ENCODE assay signal across 27 cellular contexts in genomic region chr9:93944011-93944410, GRCh38. TPM values are rescaled to one million over a fixed set of nuclear protein-coding genes. Genes with fewer than 3 reads are reported as not detected.
"Had no signal": no experiment of that assay in that cellular context is flagged by ENCODE, and none has a peak within 500 bp of the region (broad histone marks: within the 10 kb centered on the region; RNA-seq: fewer than 3 reads in every experiment).

No MANE protein-coding gene starts in this region.

- ATAC-seq: activated CD4-positive, alpha-beta T cell treated with anti-CD3 and anti-CD28 coated beads for 36 hours; activated naive CD8-positive, alpha-beta T cell treated with anti-CD3 and anti-CD28 coated beads, Interleukin-2, amount 50 U/mL, for 24 hours; activated T-cell treated with anti-CD3 and anti-CD28 coated beads, Interleukin-2, amount 50 U/mL, for 72 hours; body of pancreas; foreskin keratinocyte; left lobe of liver; stimulated activated memory B cell treated with anti-CD40 and anti-IgM and Interleukin-4, amounts not matched to agents 10 μg/mL and 1 μg/mL and 100 μg/mL, for 72 hours had no signal

- H3K9me3 Mint-ChIP-seq: activated naive CD8-positive, alpha-beta T cell treated with anti-CD3 and anti-CD28 coated beads, Interleukin-2, amount 50 U/mL, for 24 hours; activated T-cell treated with anti-CD3 and anti-CD28 coated beads, Interleukin-2, amount 50 U/mL, for 72 hours; neural crest cell; stimulated activated memory B cell treated with anti-CD40 and anti-IgM and Interleukin-4, amounts not matched to agents 10 μg/mL and 1 μg/mL and 100 μg/mL, for 72 hours; T-helper 2 cell treated with Interferon-gamma antibody and Interleukin-4, amounts not matched to agents 5 μg/mL and 100 μg/mL, for 36 hours had no signal

- DNase-seq: activated CD4-positive, alpha-beta T cell treated with anti-CD3 and anti-CD28 coated beads for 36 hours; activated CD4-positive, alpha-beta T cell treated with anti-CD3 and anti-CD28 coated beads, Interleukin-2, amount 50 U/mL, for 4 hours; activated gamma-delta T cell; activated naive CD4-positive, alpha-beta T cell treated with anti-CD3 and anti-CD28 coated beads, Interleukin-2, amount 50 U/mL, for 16 hours; activated naive CD8-positive, alpha-beta T cell treated with anti-CD3 and anti-CD28 coated beads, Interleukin-2, amount 50 U/mL, for 24 hours; activated T-cell treated with anti-CD3 and anti-CD28 coated beads, Interleukin-2, amount 50 U/mL, for 72 hours; body of pancreas; central memory CD4-positive, alpha-beta T cell; dermis blood vessel endothelial cell; effector CD8-positive, alpha-beta T cell; foreskin keratinocyte; kidney; naive B cell; sigmoid colon; stimulated activated CD4-positive, alpha-beta T cell treated with anti-CD3 and anti-CD28 coated beads, Interleukin-15, amount 100 ng/mL, for 24 hours; stomach; transverse colon had no signal

- H3K4me1 ChIP-seq: foreskin keratinocyte had no signal

- H3K4me3 ChIP-seq: body of pancreas, lung, sigmoid colon, smooth muscle cell, stomach, transverse colon had no signal

- H3K36me3 ChIP-seq: sigmoid colon, stomach, transverse colon had no signal

- H3K36me3 Mint-ChIP-seq: stimulated activated memory B cell treated with anti-CD40 and anti-IgM and Interleukin-4, amounts not matched to agents 10 μg/mL and 1 μg/mL and 100 μg/mL, for 72 hours had no signal

- H3K27ac Mint-ChIP-seq: activated CD4-positive, alpha-beta T cell treated with anti-CD3 and anti-CD28 coated beads for 36 hours; activated naive CD8-positive, alpha-beta T cell treated with anti-CD3 and anti-CD28 coated beads, Interleukin-2, amount 50 U/mL, for 24 hours; activated T-cell treated with anti-CD3 and anti-CD28 coated beads, Interleukin-2, amount 50 U/mL, for 72 hours; naive B cell; stimulated activated memory B cell treated with anti-CD40 and anti-IgM and Interleukin-4, amounts not matched to agents 10 μg/mL and 1 μg/mL and 100 μg/mL, for 72 hours; T-helper 2 cell treated with Interferon-gamma antibody and Interleukin-4, amounts not matched to agents 5 μg/mL and 100 μg/mL, for 36 hours had no signal

- H3K4me2 ChIP-seq: smooth muscle cell had no signal

- H3K4me3 Mint-ChIP-seq: activated CD4-positive, alpha-beta T cell treated with anti-CD3 and anti-CD28 coated beads for 36 hours; activated naive CD8-positive, alpha-beta T cell treated with anti-CD3 and anti-CD28 coated beads, Interleukin-2, amount 50 U/mL, for 24 hours; activated T-cell treated with anti-CD3 and anti-CD28 coated beads, Interleukin-2, amount 50 U/mL, for 72 hours; neural crest cell; stimulated activated memory B cell treated with anti-CD40 and anti-IgM and Interleukin-4, amounts not matched to agents 10 μg/mL and 1 μg/mL and 100 μg/mL, for 72 hours; T-helper 2 cell treated with Interferon-gamma antibody and Interleukin-4, amounts not matched to agents 5 μg/mL and 100 μg/mL, for 36 hours had no signal

- H3K9me3 ChIP-seq: body of pancreas, sigmoid colon, stomach, transverse colon had no signal

- H3K27ac ChIP-seq: body of pancreas, foreskin keratinocyte, sigmoid colon, transverse colon had no signal

RNA-seq across cellular contexts. Expression of gene BARX1, which starts 11.1 kb away (rescaled TPM):
- total RNA-seq: dermis blood vessel endothelial cell, foreskin keratinocyte, kidney, left lobe of liver, lung, mesenteric fat pad, posterior vena cava, renal cortical epithelial cell, sigmoid colon, temporal lobe, transverse colon had no signal
- polyA plus RNA-seq: foreskin keratinocyte had no signal
